14 cellular contexts compared by ENCODE assay signal in genomic region chr5:168771698-168772097, GRCh38.
A peak's percentile ranks its signal among the peaks of the same experiment; 100 is the strongest.
DNase-seq lines count a peak whose midpoint lies in the region; ATAC-seq and TF ChIP-seq lines count a peak whose summit lies in the region.
"Had no signal": no experiment of that assay in that cellular context is flagged by ENCODE, and none has a peak within 500 bp of the region (broad histone marks: within the 10 kb centered on the region; RNA-seq: fewer than 3 reads in every experiment).

No MANE protein-coding gene starts in this region.

- H3K4me1 Mint-ChIP-seq in HFFc6 (ENCODE audit: low read depth) (no peaks in the 10 kb centered on the region), nephron (peaks cover 15% of the 10 kb centered on the region)
- H3K4me1 Mint-ChIP-seq: CD14-positive monocyte, H9 had no signal

- H3K9me3 Mint-ChIP-seq in HFFc6 (peaks cover 10% of the 10 kb centered on the region; the same call in 1 of the 2 replicates), nephron (peaks cover 5% of the 10 kb centered on the region)

- H3K36me3 Mint-ChIP-seq in HFFc6 (ENCODE audit: low read depth) (peaks cover 5% of the 10 kb centered on the region; the same call in 1 of the 2 replicates), nephron (ENCODE audit: low read depth) (peaks cover 77% of the 10 kb centered on the region)
- H3K36me3 Mint-ChIP-seq: CD14-positive monocyte; CD8-positive, alpha-beta T cell had no signal

- TF ChIP-seq CTCF in HFFc6 (IDR thresholded peaks at IDR 0.05) (peak; percentile 18; the same call in 1 of the 2 replicates), epithelial cell of proximal tubule (conservative IDR thresholded peaks at IDR 0.05; ENCODE audit: low read depth, low read length) (peak; percentile 16), nephron (IDR thresholded peaks at IDR 0.05; ENCODE audit: unreplicated experiment in 3 of 3) (no peak)

- peaks cover 6% of the 10 kb centered on the region for H3K27me3 Mint-ChIP-seq in HFFc6 (ENCODE audit: insufficient read depth)
- H3K27me3 Mint-ChIP-seq in nephron (ENCODE audit: low read depth) = peaks cover 17% of the 10 kb centered on the region

- H3K4me3 ChIP-seq in epithelial cell of proximal tubule (ENCODE audit: low read depth, low read length) = no peak overlapping the region
- H3K4me3 ChIP-seq: GM12878, GM23248 had no signal

- no peak for ATAC-seq in HG03469 (IDR thresholded peaks at IDR 0.05; ENCODE audit: unreplicated experiment)
- ATAC-seq: CD8-positive, alpha-beta T cell; GM12878 had no signal

- no peak overlapping the region for H3K4me3 Mint-ChIP-seq in HFFc6
- no peak overlapping the region for H3K4me3 Mint-ChIP-seq in nephron
- H3K4me3 Mint-ChIP-seq: CD14-positive monocyte; CD8-positive, alpha-beta T cell; H9 had no signal

- H3K27ac Mint-ChIP-seq in HFFc6 = no peak overlapping the region
- peak overlapping the region in 2 of 3 experiments; percentile 23 to 40 for H3K27ac Mint-ChIP-seq in nephron
- H3K27ac Mint-ChIP-seq: CD14-positive monocyte; CD8-positive, alpha-beta T cell had no signal

- DNase-seq in DMS53 (lab: John Stamatoyannopoulos, UW) = peak; percentile 7
- no peak for DNase-seq in DMS53 treated with DMSO at 0.1 percent for 48 hours (lab: John Stamatoyannopoulos, UW; ENCODE audit: unreplicated experiment)
- DNase-seq in HFFc6 = no peak
- DNase-seq in epithelial cell of proximal tubule (ENCODE audit: low read depth) = no peak
- DNase-seq in NCI-H82 (lab: John Stamatoyannopoulos, UW) = no peak
- DNase-seq in COR-L47 (lab: John Stamatoyannopoulos, UW) = no peak
- DNase-seq: Caco-2; CD8-positive, alpha-beta T cell; GM23248; H9 had no signal

Comparison
In these comparisons a context has a peak if more than half of its experiments do, and no peak if none do; other contexts are left out.
1. CTCF ChIP-seq: peak in HFFc6 (single experiment) and epithelial cell of proximal tubule (single experiment); none in nephron (0 of 3).